8 cellular contexts compared by ENCODE assay signal in the genomic region with DNA sequence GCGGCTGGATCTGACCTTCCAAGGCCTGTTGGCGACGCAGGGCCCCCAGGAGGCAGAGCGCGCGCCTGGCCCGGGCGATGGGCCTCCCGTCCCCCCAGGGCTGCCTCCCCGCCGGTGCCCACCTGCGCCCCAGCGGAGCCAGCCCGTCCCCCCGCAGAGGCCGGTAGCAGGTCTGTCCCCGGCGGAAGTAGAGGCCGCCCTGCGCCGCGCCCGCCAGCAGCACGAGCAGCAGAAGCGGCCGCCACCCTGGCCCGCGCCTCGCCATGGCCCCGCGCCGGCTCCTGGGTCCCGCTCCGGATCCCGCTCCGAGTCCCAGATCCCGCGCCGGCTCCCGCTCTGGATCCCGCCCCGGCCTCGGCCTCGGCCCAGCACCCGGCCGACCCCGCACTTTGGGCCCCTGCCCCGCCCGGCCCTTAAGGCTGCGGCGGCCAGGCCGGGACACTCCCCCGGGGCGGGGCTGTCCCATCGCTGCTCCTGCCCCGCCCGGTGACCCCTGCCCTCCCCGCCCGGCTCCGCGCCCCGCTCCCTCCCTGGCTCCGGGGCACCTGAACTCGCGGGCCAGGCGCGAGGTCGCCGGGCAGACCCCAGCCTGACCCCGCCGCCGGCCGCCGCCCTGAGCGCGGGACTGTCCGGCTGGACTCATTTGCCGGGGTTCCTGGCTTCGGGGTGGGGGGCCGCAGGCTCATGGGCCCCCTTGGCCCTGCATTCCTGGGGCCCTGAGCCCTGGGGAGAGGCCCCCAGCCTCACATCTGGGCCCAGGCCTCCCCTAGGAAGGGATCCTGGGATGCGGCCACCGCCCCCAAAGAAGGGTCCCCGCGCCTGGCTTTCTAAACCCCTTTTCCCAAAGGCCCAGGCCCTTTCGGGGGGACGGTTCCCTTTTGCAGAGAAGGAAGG. TPM values are rescaled to one million over a fixed set of nuclear protein-coding genes. Genes with fewer than 3 reads are reported as not detected.
DNase-seq lines count a peak whose midpoint lies in the region; ATAC-seq and TF ChIP-seq lines count a peak whose summit lies in the region.

Gene CTSZ (minus strand): TSS at position 391 of the 894 bp plus-strand sequence. CDS start 126 bp downstream, at position 265.

- DNase-seq in GM12864 (ENCODE audit: low read depth) (no peak), dermis microvascular lymphatic vessel endothelial cell (ENCODE audit: low read depth in 2 of 2) (peak in 1 of 2 donors; percentile 53), right lobe of liver (peak; percentile 86 to 91 (median 91)), NCI-H2107 treated with DMSO at 0.1 percent for 48 hours (lab: John Stamatoyannopoulos, UW; ENCODE audit: unreplicated experiment) (no peak), BE2C (no peak)
- peak; percentile 71 for DNase-seq in stimulated activated naive B cell treated with anti-CD40 and anti-IgM and Interleukin-4, amounts not matched to agents 10 μg/mL and 1 μg/mL and 100 μg/mL, for 72 hours

- H3K9me3 ChIP-seq in right lobe of liver (no peaks in the 10 kb centered on the region), BE2C (no peaks in the 10 kb centered on the region)

- H3K27me3 Mint-ChIP-seq in stimulated activated naive B cell treated with anti-CD40 and anti-IgM and Interleukin-4, amounts not matched to agents 10 μg/mL and 1 μg/mL and 100 μg/mL, for 72 hours: no peaks in the 10 kb centered on the region

- WGBS in right lobe of liver (ENCODE audit: insufficient coverage, low coverage, low lambda C conversion rate, missing lambda C conversion rate): 0% methylated on average over 1 of the region's 86 CpGs

- H3K9me3 Mint-ChIP-seq in stimulated activated naive B cell treated with anti-CD40 and anti-IgM and Interleukin-4, amounts not matched to agents 10 μg/mL and 1 μg/mL and 100 μg/mL, for 72 hours: no peaks in the 10 kb centered on the region

- H3K27me3 ChIP-seq in right lobe of liver (no peaks in the 10 kb centered on the region), BE2C (no peaks in the 10 kb centered on the region)

- H3K4me3 ChIP-seq in GM12864 (ENCODE audit: low read depth, low read length) (peak within 1 kb of the TSS; percentile 76), right lobe of liver (peak within 1 kb of the TSS; percentile 63 to 98 (median 89)), BE2C (ENCODE audit: low read depth, low read length) (no peak within 1 kb of the TSS)

- TF ChIP-seq CTCF in GM12864 (IDR thresholded peaks at IDR 0.05; ENCODE audit: low read depth, low read length, missing control alignments) (no peak), right lobe of liver (IDR thresholded peaks at IDR 0.05) (no peak), BE2C (IDR thresholded peaks at IDR 0.05; ENCODE audit: low read depth, low read length) (no peak)

- H3K27ac ChIP-seq in right lobe of liver: peak within 1 kb of the TSS; percentile 88 to 98 (median 89)

- peak within 1 kb of the TSS; percentile 94 for H3K4me3 Mint-ChIP-seq in stimulated activated naive B cell treated with anti-CD40 and anti-IgM and Interleukin-4, amounts not matched to agents 10 μg/mL and 1 μg/mL and 100 μg/mL, for 72 hours

- ATAC-seq in HG03354 (IDR thresholded peaks at IDR 0.05; ENCODE audit: poor library complexity, severe bottlenecking, unreplicated experiment): peak; percentile 22
- ATAC-seq in activated CD4-positive, CD25-positive, alpha-beta regulatory T cell treated with anti-CD3 and anti-CD28 coated beads, Interleukin-2, amount 50 U/mL, for 24 hours: peak; percentile 69 to 74
- ATAC-seq in right lobe of liver: peak; percentile 74 to 87 (median 76)
- peak; percentile 30 to 39 for ATAC-seq in stimulated activated naive B cell treated with anti-CD40 and anti-IgM and Interleukin-4, amounts not matched to agents 10 μg/mL and 1 μg/mL and 100 μg/mL, for 72 hours (replicated peaks)

- intact Hi-C loops in right lobe of liver (cut with DNase I): no loop called here

- peaks cover 3 to 27% (median 10%) of the 10 kb centered on the region in 4 donors for H3K4me1 ChIP-seq in right lobe of liver
- no peaks in the 10 kb centered on the region for H3K4me1 ChIP-seq in BE2C

- H3K27ac Mint-ChIP-seq in stimulated activated naive B cell treated with anti-CD40 and anti-IgM and Interleukin-4, amounts not matched to agents 10 μg/mL and 1 μg/mL and 100 μg/mL, for 72 hours: peak within 1 kb of the TSS; percentile 100

- H3K4me1 Mint-ChIP-seq in stimulated activated naive B cell treated with anti-CD40 and anti-IgM and Interleukin-4, amounts not matched to agents 10 μg/mL and 1 μg/mL and 100 μg/mL, for 72 hours: peaks cover 61 to 79% of the 10 kb centered on the region in 2 donors

- H3K36me3 ChIP-seq in right lobe of liver (peaks cover 0 to 21% (median 0%) of the 10 kb centered on the region in 4 donors), BE2C (no peaks in the 10 kb centered on the region)

- peaks cover 45 to 47% of the 10 kb centered on the region in 2 donors for H3K36me3 Mint-ChIP-seq in stimulated activated naive B cell treated with anti-CD40 and anti-IgM and Interleukin-4, amounts not matched to agents 10 μg/mL and 1 μg/mL and 100 μg/mL, for 72 hours

- TF ChIP-seq POLR2A in right lobe of liver (IDR thresholded peaks at IDR 0.05): peak; percentile 79

RNA-seq across cellular contexts. Expression of gene CTSZ, which starts in this region (rescaled TPM):
- total RNA-seq in dermis microvascular lymphatic vessel endothelial cell (206 and 357 TPM in 2 replicates), right lobe of liver (100 to 1,000 TPM; 198 to 296 (median 222) TPM)
- 2.2 TPM for polyA plus RNA-seq in BE2C (2012; ENCODE audit: insufficient read depth, insufficient read length, low read depth)

Comparison
In these comparisons a context has a peak if more than half of its experiments do, and no peak if none do; other contexts are left out.
1. DNase-seq: peak in right lobe of liver (3 of 3) and stimulated activated naive B cell treated with anti-CD40 and anti-IgM and Interleukin-4, amounts not matched to agents 10 μg/mL and 1 μg/mL and 100 μg/mL, for 72 hours (single experiment); none in GM12864 (single experiment), NCI-H2107 treated with DMSO at 0.1 percent for 48 hours (single experiment) and BE2C (single experiment).
2. ATAC-seq: peak in every context shown above with its lines; median percentile 76 in right lobe of liver; 72 in activated CD4-positive, CD25-positive, alpha-beta regulatory T cell treated with anti-CD3 and anti-CD28 coated beads, Interleukin-2, amount 50 U/mL, for 24 hours; 34 in stimulated activated naive B cell treated with anti-CD40 and anti-IgM and Interleukin-4, amounts not matched to agents 10 μg/mL and 1 μg/mL and 100 μg/mL, for 72 hours; 22 in HG03354.